ENCODE assay signal across 17 cellular contexts in genomic region chr10:79126351-79126750, GRCh38. TPM values are rescaled to one million over a fixed set of nuclear protein-coding genes. Genes with fewer than 3 reads are reported as not detected.
A peak's percentile ranks its signal among the peaks of the same experiment; 100 is the strongest.
DNase-seq lines count a peak whose midpoint lies in the region; ATAC-seq, FAIRE-seq and TF ChIP-seq lines count a peak whose summit lies in the region.
"Had no signal": no experiment of that assay in that cellular context is flagged by ENCODE, and none has a peak within 500 bp of the region (broad histone marks: within the 10 kb centered on the region; RNA-seq: fewer than 3 reads in every experiment).

No MANE protein-coding gene starts in this region.

- H2BK120ac ChIP-seq in IMR-90 (ENCODE audit: low read depth, low read length) (no peak overlapping the region), H1 (replicated peaks; ENCODE audit: low read depth, low read length) (no peak overlapping the region), trophoblast cell (ENCODE audit: insufficient read depth, low read length, poor library complexity) (no peak overlapping the region)

- dilution Hi-C loops in IMR-90 (cut with HindIII; ENCODE audit: low sequenced_read_pairs, unreplicated experiment): no loop called here

- no peaks in the 10 kb centered on the region for H3K27me3 ChIP-seq in IMR-90 (ENCODE audit: control insufficient read depth, insufficient read depth, low read length)
- H3K27me3 ChIP-seq in H1 (replicated peaks in 1 of 4; ENCODE audit: control insufficient read depth in 3 of 4, extremely low read depth in 1 of 4, insufficient read depth in 3 of 4, low read length in 3 of 4): no peaks in the 10 kb centered on the region
- H3K27me3 ChIP-seq in trophoblast cell (ENCODE audit: insufficient read depth, low read length): no peaks in the 10 kb centered on the region
- H3K27me3 ChIP-seq: ovary had no signal

- H3K4me3 ChIP-seq in IMR-90 (ENCODE audit: insufficient read depth, low read depth, low read length) (no peak overlapping the region), H1 (ENCODE audit: extremely low read depth in 1 of 4, insufficient read depth in 2 of 4, low read depth in 3 of 4, low read length in 4 of 4) (no peak overlapping the region), trophoblast cell (ENCODE audit: low read depth, low read length) (no peak overlapping the region)
- H3K4me3 ChIP-seq: ovary had no signal

- 80% methylated on average over 1 of the region's 3 CpGs; no CpG with 5 or more reads in 1 of the 2 experiments for WGBS in IMR-90 (ENCODE audit: extremely low coverage in 2 of 2, insufficient read length in 1 of 2), 2 experiments
- 83% methylated on average over 3 of the region's 3 CpGs; no CpG with 5 or more reads in 1 of the 2 experiments for WGBS in H1 (ENCODE audit: extremely low coverage in 1 of 2, insufficient coverage in 1 of 2, insufficient read length in 1 of 2, insufficient replicate concordance in 2 of 2, low coverage in 1 of 2, low lambda C conversion rate in 2 of 2, missing lambda C conversion rate in 1 of 2), 2 experiments
- no CpG with 5 or more reads among the region's 3 CpGs for WGBS in trophoblast cell (ENCODE audit: extremely low coverage, insufficient coverage, insufficient read length)

- no peak for TF ChIP-seq RAD21 in IMR-90 (IDR thresholded peaks at IDR 0.05; ENCODE audit: low read length)
- no peak for TF ChIP-seq RAD21 in H1 (IDR thresholded peaks at IDR 0.05 in 1 of 2, conservative IDR thresholded peaks at IDR 0.05 in 1 of 2; ENCODE audit: low read depth in 2 of 2, low read length in 2 of 2)

- H4K12ac ChIP-seq in trophoblast cell (ENCODE audit: low read depth, low read length): no peak overlapping the region

- H2AFZ ChIP-seq in IMR-90 (replicated peaks; ENCODE audit: low read length, poor library complexity) (no peak overlapping the region), H1 (ENCODE audit: low read length) (no peak overlapping the region), trophoblast cell (ENCODE audit: insufficient read depth, low read length, poor library complexity) (no peak overlapping the region)

- peak overlapping the region; percentile 12; the same call in 1 of the 2 replicates for H3K9ac ChIP-seq in IMR-90 (ENCODE audit: low read depth, low read length)
- H3K9ac ChIP-seq in H1 (replicated peaks in 1 of 4; ENCODE audit: extremely low read depth in 1 of 4, low read depth in 3 of 4, low read length in 3 of 4): no peak overlapping the region
- no peak overlapping the region for H3K9ac ChIP-seq in trophoblast cell (ENCODE audit: low read length)
- H3K9ac ChIP-seq: KMS-11 had no signal

- H3K56ac ChIP-seq in IMR-90 (ENCODE audit: extremely low read depth, insufficient read depth, low read length): no peak overlapping the region
- no peak overlapping the region for H3K56ac ChIP-seq in H1 (replicated peaks; ENCODE audit: insufficient read length, low read depth, low read length)

- H2BK20ac ChIP-seq in IMR-90 (ENCODE audit: low read depth, low read length) (no peak overlapping the region), H1 (ENCODE audit: low read length) (no peak overlapping the region)

- H3K9me1 ChIP-seq in IMR-90 (ENCODE audit: insufficient read depth, low read length): peaks cover 27% of the 10 kb centered on the region

- H3K14ac ChIP-seq in IMR-90 (replicated peaks; ENCODE audit: low read depth, low read length) (0 out of 2 replicates have a peak overlapping the region, but pooled peaks have one; percentile 36), H1 (ENCODE audit: insufficient read length) (no peak overlapping the region), trophoblast cell (ENCODE audit: low read length) (no peak overlapping the region)

- TF ChIP-seq CTCF in C4-2B (conservative IDR thresholded peaks at IDR 0.05): no peak
- no peak for TF ChIP-seq CTCF in IMR-90 (conservative IDR thresholded peaks at IDR 0.05; ENCODE audit: low read depth, low read length)
- no peak for TF ChIP-seq CTCF in H1 (IDR thresholded peaks at IDR 0.05; ENCODE audit: control extremely low read depth in 1 of 3, insufficient read depth in 1 of 3, low read depth in 1 of 3, low read length in 3 of 3)

- no peak for FAIRE-seq in H1 (lab: Jason Lieb, UNC)
- FAIRE-seq: GM18507, keratinocyte had no signal

- H3K27ac ChIP-seq in C4-2B (peak overlapping the region; percentile 56), IMR-90 (ENCODE audit: insufficient read depth, low read length) (peak overlapping the region; percentile 30), H1 (ENCODE audit: low read depth, low read length) (no peak overlapping the region), trophoblast cell (ENCODE audit: low read depth, low read length) (no peak overlapping the region)
- H3K27ac ChIP-seq: KMS-11 had no signal

- H3K4me2 ChIP-seq in IMR-90 (ENCODE audit: low read depth, low read length) (no peak overlapping the region), H1 (ENCODE audit: insufficient read depth in 1 of 2, low read depth in 2 of 2, low read length in 2 of 2) (no peak overlapping the region), trophoblast cell (ENCODE audit: low read length) (no peak overlapping the region)
- H3K4me2 ChIP-seq: KMS-11 had no signal

- no peak overlapping the region for H3K4me3 Mint-ChIP-seq in activated CD8-positive, alpha-beta memory T cell treated with anti-CD3 and anti-CD28 coated beads, Interleukin-2, amount 10 ng/mL, durations not matched to agents 7 days and 5 days
- H3K4me3 Mint-ChIP-seq: activated CD8-positive, alpha-beta T cell treated with anti-CD3 and anti-CD28 coated beads for 36 hours had no signal

- H4K8ac ChIP-seq in IMR-90 (ENCODE audit: low read depth in 2 of 2, low read length in 2 of 2): 0 out of 4 replicates have a peak overlapping the region, but pooled peaks of 1 of the 2 experiments have one; percentile 9
- 0 out of 2 replicates have a peak overlapping the region, but pooled peaks have one; percentile 1 for H4K8ac ChIP-seq in H1 (ENCODE audit: extremely low read depth, insufficient read depth, low read length)
- no peak overlapping the region for H4K8ac ChIP-seq in trophoblast cell (ENCODE audit: low read depth, low read length)

- H3K9me3 Mint-ChIP-seq in activated CD8-positive, alpha-beta memory T cell treated with anti-CD3 and anti-CD28 coated beads, Interleukin-2, amount 10 ng/mL, durations not matched to agents 7 days and 5 days (ENCODE audit: low read depth): no peaks in the 10 kb centered on the region
- H3K9me3 Mint-ChIP-seq: activated CD8-positive, alpha-beta T cell treated with anti-CD3 and anti-CD28 coated beads for 36 hours; activated T-helper 2 cell treated with anti-CD3 and anti-CD28 coated beads, Interferon-gamma antibody, Interleukin-2, Interleukin-4, amounts not matched to agents 10 μg/mL and 5 μg/mL and 100 μg/mL, durations not matched to agents 14 hours and 24 hours and 36 hours had no signal

- H3K79me2 ChIP-seq in H1 (ENCODE audit: control insufficient read depth in 1 of 2, insufficient read depth in 2 of 2, low read length in 2 of 2) (peaks cover 0 to 14% of the 10 kb centered on the region in 2 experiments; a peak in 1 of 4 replicates), trophoblast cell (ENCODE audit: control insufficient read depth, insufficient read depth, low read length, poor library complexity) (peaks cover 2% of the 10 kb centered on the region)

- H3K36me3 Mint-ChIP-seq in activated CD8-positive, alpha-beta memory T cell treated with anti-CD3 and anti-CD28 coated beads, Interleukin-2, amount 10 ng/mL, durations not matched to agents 7 days and 5 days: no peaks in the 10 kb centered on the region

- H2BK5ac ChIP-seq in IMR-90 (ENCODE audit: low read depth, low read length, poor library complexity, severe bottlenecking): no peak overlapping the region
- peak overlapping the region; percentile 69; the same call in 1 of the 2 replicates for H2BK5ac ChIP-seq in H1 (ENCODE audit: low read depth, low read length)
- no peak overlapping the region for H2BK5ac ChIP-seq in trophoblast cell (ENCODE audit: low read depth, low read length, poor library complexity)

- TF ChIP-seq EP300 in H1 (IDR thresholded peaks at IDR 0.05; ENCODE audit: borderline replicate concordance in 1 of 2, low read depth in 2 of 2, low read length in 2 of 2): no peak

- H3K4me1 ChIP-seq in IMR-90 (ENCODE audit: control insufficient read depth, insufficient read depth, low read length): peaks cover 39% of the 10 kb centered on the region
- H3K4me1 ChIP-seq in H1 (replicated peaks in 1 of 4; ENCODE audit: control insufficient read depth in 3 of 4, insufficient read depth in 4 of 4, low read length in 3 of 4): peaks cover 18 to 57% (median 35%) of the 10 kb centered on the region in 4 experiments
- peaks cover 18 to 30% of the 10 kb centered on the region in 2 experiments for H3K4me1 ChIP-seq in trophoblast cell (ENCODE audit: control insufficient read depth in 1 of 2, insufficient read depth in 2 of 2, low read length in 2 of 2)

- H3K23me2 ChIP-seq in H1 (ENCODE audit: low read depth, low read length): no peaks in the 10 kb centered on the region

- no peak overlapping the region for H2BK15ac ChIP-seq in IMR-90 (ENCODE audit: low read depth, low read length)
- no peak overlapping the region for H2BK15ac ChIP-seq in H1 (ENCODE audit: low read length)

- H3K4me1 Mint-ChIP-seq in activated CD8-positive, alpha-beta memory T cell treated with anti-CD3 and anti-CD28 coated beads, Interleukin-2, amount 10 ng/mL, durations not matched to agents 7 days and 5 days: no peaks in the 10 kb centered on the region

- no peaks in the 10 kb centered on the region for H3K9me3 ChIP-seq in IMR-90 (ENCODE audit: control insufficient read depth, insufficient read depth, low read length)
- H3K9me3 ChIP-seq in H1 (ENCODE audit: insufficient read depth in 2 of 2, low read depth in 1 of 2, low read length in 1 of 2): no peaks in the 10 kb centered on the region
- H3K9me3 ChIP-seq in trophoblast cell (ENCODE audit: insufficient read depth, low read depth, low read length): no peaks in the 10 kb centered on the region
- H3K9me3 ChIP-seq: ovary had no signal

- H3K23ac ChIP-seq in IMR-90 (ENCODE audit: low read depth, low read length) (no peak overlapping the region), H1 (ENCODE audit: insufficient read length) (no peak overlapping the region), trophoblast cell (ENCODE audit: low read length) (no peak overlapping the region)

- CTCF ChIA-PET in IMR-90 (lab: Yijun Ruan, JAX) (interaction anchor here (1.2 kb wide), 1 partner anchor 12 kb away, joined by 3 read pairs; no protein-coding TSS in a partner anchor), H1 (lab: Charles Lee; ENCODE audit: partially characterized antibody) (interaction anchor here (0.8 to 8.0 kb wide), 11 partner anchors 13 to 274 kb away, joined by 3 to 56 read pairs (median 4); no protein-coding TSS in a partner anchor)
- CTCF ChIA-PET in activated CD8-positive, alpha-beta memory T cell treated with anti-CD3 and anti-CD28 coated beads, Interleukin-2, amount 10 ng/mL, durations not matched to agents 7 days and 5 days (lab: Charles Lee): no interaction called here

- no TSS peak for BruUV-seq in IMR-90 (replicated peaks; lab: Mats Ljungman, UMichigan)

- intact Hi-C loops in IMR-90 (cut with micrococcal nuclease): loop anchor here (5.0 kb wide), 1 partner anchor 44 kb away; no protein-coding TSS in a partner anchor
- intact Hi-C loops in sciatic nerve (cut with DNase I): no loop called here

- peak overlapping the region; percentile 21 for H2AK5ac ChIP-seq in IMR-90 (ENCODE audit: low read depth, low read length)
- no peak overlapping the region for H2AK5ac ChIP-seq in H1 (ENCODE audit: low read depth, low read length)
- no peak overlapping the region for H2AK5ac ChIP-seq in trophoblast cell (ENCODE audit: low read length)

- DNase-seq in IMR-90 (no peak), H1 (ENCODE audit: low read depth in 1 of 2, low spot score in 2 of 2) (no peak), trophoblast cell (no peak), sciatic nerve (ENCODE audit: low spot score) (no peak), dermis blood vessel endothelial cell (no peak)
- no peak for DNase-seq in activated CD8-positive, alpha-beta memory T cell treated with anti-CD3 and anti-CD28 coated beads, Interleukin-2, amount 10 ng/mL, durations not matched to agents 7 days and 5 days
- DNase-seq: activated CD8-positive, alpha-beta T cell treated with anti-CD3 and anti-CD28 coated beads for 36 hours; cortex of kidney; NK-92 treated with Interleukin-12 subunit alpha and Interleukin-12 subunit beta, amount 100 ng/mL, for 24 hours; stimulated activated CD4-positive, alpha-beta T cell treated with anti-CD3 and anti-CD28 coated beads, Interleukin-12 subunit alpha, Interleukin-12 subunit beta, amount 100 ng/mL, for 4 hours had no signal

- no peak overlapping the region for H3K4ac ChIP-seq in IMR-90 (ENCODE audit: low read depth, low read length)
- H3K4ac ChIP-seq in H1 (replicated peaks; ENCODE audit: insufficient read length, low read depth, low read length): no peak overlapping the region
- peak overlapping the region; percentile 13 for H3K4ac ChIP-seq in trophoblast cell (ENCODE audit: low read depth, low read length)

- H4K20me1 ChIP-seq in IMR-90 (ENCODE audit: insufficient read depth, low read length) (peaks cover 83% of the 10 kb centered on the region), H1 (replicated peaks in 1 of 2; ENCODE audit: control insufficient read depth in 1 of 2, insufficient read depth in 2 of 2, low read length in 2 of 2) (peaks cover 0 to 10% of the 10 kb centered on the region in 2 experiments)

- H3K18ac ChIP-seq in IMR-90 (ENCODE audit: low read depth, low read length) (no peak overlapping the region), H1 (ENCODE audit: extremely low read depth, low read length) (peak overlapping the region; percentile 27; the same call in 1 of the 2 replicates), trophoblast cell (ENCODE audit: low read length) (no peak overlapping the region)

- H4K91ac ChIP-seq in IMR-90 (ENCODE audit: insufficient read depth, low read depth, low read length) (no peak overlapping the region), H1 (replicated peaks; ENCODE audit: insufficient read length, low read length) (no peak overlapping the region), trophoblast cell (ENCODE audit: low read depth, low read length) (no peak overlapping the region)

- TF ChIP-seq POLR2A in IMR-90 (IDR thresholded peaks at IDR 0.05; ENCODE audit: low read depth, low read length) (no peak), H1 (IDR thresholded peaks at IDR 0.05; ENCODE audit: control extremely low read depth in 1 of 2, low read depth in 2 of 2, low read length in 2 of 2) (no peak)

- H3K79me1 ChIP-seq in IMR-90 (ENCODE audit: low read depth in 1 of 2, low read length in 2 of 2): peaks cover 51 to 99% of the 10 kb centered on the region in 2 experiments
- peaks cover 6% of the 10 kb centered on the region; the same call in 1 of the 2 replicates for H3K79me1 ChIP-seq in H1 (ENCODE audit: low read depth, low read length)
- H3K79me1 ChIP-seq in trophoblast cell (ENCODE audit: low read length): no peaks in the 10 kb centered on the region

- POLR2A ChIA-PET in IMR-90 (lab: Charles Lee; ENCODE audit: unreplicated experiment): no interaction called here
- POLR2A ChIA-PET in H1 (lab: Charles Lee; ENCODE audit: partially characterized antibody): interaction anchor here (1.2 kb wide), 1 partner anchor 31 kb away, joined by 3 read pairs; no protein-coding TSS in a partner anchor

- H3K27ac Mint-ChIP-seq in activated CD8-positive, alpha-beta memory T cell treated with anti-CD3 and anti-CD28 coated beads, Interleukin-2, amount 10 ng/mL, durations not matched to agents 7 days and 5 days: no peak overlapping the region
- H3K27ac Mint-ChIP-seq: activated CD8-positive, alpha-beta T cell treated with anti-CD3 and anti-CD28 coated beads for 36 hours; activated T-helper 2 cell treated with anti-CD3 and anti-CD28 coated beads, Interferon-gamma antibody, Interleukin-2, Interleukin-4, amounts not matched to agents 10 μg/mL and 5 μg/mL and 100 μg/mL, durations not matched to agents 14 hours and 24 hours and 36 hours had no signal

- H2BK12ac ChIP-seq in H1 (ENCODE audit: low read depth, low read length) (peak overlapping the region; percentile 29; the same call in 1 of the 2 replicates), trophoblast cell (ENCODE audit: low read length) (no peak overlapping the region)

- in situ Hi-C loops in IMR-90 (cut with MboI; ENCODE audit: low sequenced_read_pairs): no loop called here

- ATAC-seq in IMR-90 (ENCODE audit: low read depth) (no peak), sciatic nerve (no peak), HG02885 (IDR thresholded peaks at IDR 0.05; ENCODE audit: poor library complexity, unreplicated experiment) (no peak)
- no peak for ATAC-seq in activated CD8-positive, alpha-beta memory T cell treated with anti-CD3 and anti-CD28 coated beads, Interleukin-2, amount 10 ng/mL, durations not matched to agents 7 days and 5 days
- ATAC-seq: activated CD8-positive, alpha-beta T cell treated with anti-CD3 and anti-CD28 coated beads for 36 hours had no signal

- peaks cover 65% of the 10 kb centered on the region for H3K36me3 ChIP-seq in IMR-90 (ENCODE audit: control insufficient read depth, insufficient read depth, low read length)
- peaks cover 0 to 6% (median 0%) of the 10 kb centered on the region in 4 experiments; a peak in 3 of 8 replicates for H3K36me3 ChIP-seq in H1 (ENCODE audit: control insufficient read depth in 2 of 4, insufficient read depth in 4 of 4, low read length in 3 of 4)
- peaks cover 68 to 70% of the 10 kb centered on the region in 2 experiments for H3K36me3 ChIP-seq in trophoblast cell (ENCODE audit: control insufficient read depth in 1 of 2, insufficient read depth in 2 of 2, low read length in 2 of 2)
- H3K36me3 ChIP-seq: ovary had no signal

- no peaks in the 10 kb centered on the region for H3K27me3 Mint-ChIP-seq in activated CD8-positive, alpha-beta memory T cell treated with anti-CD3 and anti-CD28 coated beads, Interleukin-2, amount 10 ng/mL, durations not matched to agents 7 days and 5 days
- H3K27me3 Mint-ChIP-seq: activated CD8-positive, alpha-beta T cell treated with anti-CD3 and anti-CD28 coated beads for 36 hours had no signal

- H2AK9ac ChIP-seq in IMR-90 (replicated peaks; ENCODE audit: low read depth, low read length, poor library complexity): no peak overlapping the region

- H4K5ac ChIP-seq in IMR-90 (ENCODE audit: low read depth, low read length) (peak overlapping the region; percentile 33; the same call in 1 of the 2 replicates), H1 (ENCODE audit: insufficient read length, low read depth, low read length) (no peak overlapping the region)

RNA-seq across cellular contexts. Expression of gene ZMIZ1, which starts 57.6 kb away (rescaled TPM):
- 6.6 and 6.7 TPM in 2 replicates for total RNA-seq in IMR-90 (2012; rRNA removed)
- 43.2 and 48.7 TPM in 2 replicates for polyA plus RNA-seq in IMR-90 (2012; rRNA removed)
- 39.5 and 51.2 TPM in 2 replicates for polyA plus RNA-seq in IMR-90 (2012; cell fraction: cytosol; rRNA removed)
- 57.0 and 113 TPM in 2 replicates for polyA plus RNA-seq in IMR-90 (2012; cell fraction: nucleus; rRNA removed; ENCODE audit: low replicate concordance)
- total RNA-seq in H1 (2021; fragmentation: NEBNext Ultra II Directional; extraction: Animal tissue kit (Norgen Biotek cat#: 25700)): 28.0 and 29.7 TPM in 2 replicates
- 8.1 and 17.1 TPM in 2 replicates for polyA plus RNA-seq in H1 (2011; rRNA removed)
- 7.4 TPM for polyA plus RNA-seq in H1 (2011; cell fraction: cytosol; rRNA removed)
- 33.0 TPM for polyA plus RNA-seq in H1 (2011; cell fraction: nucleus; rRNA removed)
- polyA plus RNA-seq in H1 (2012, experiment 1 of 2): 17.4 to 25.1 TPM (median 23.6 TPM) in 4 replicates
- polyA plus RNA-seq in H1 (2012, experiment 2 of 2): 13.4 TPM
- polyA plus RNA-seq in H1 (2013, experiment 1 of 2): 11.4 TPM
- 10.1 TPM for polyA plus RNA-seq in H1 (2013, experiment 2 of 2)
- 9.1 and 16.3 TPM in 2 replicates for polyA minus RNA-seq in H1 (2011; rRNA and poly(A)+ RNA removed)
- 19.2 TPM for polyA minus RNA-seq in H1 (2011; cell fraction: cytosol; rRNA and poly(A)+ RNA removed)
- polyA minus RNA-seq in H1 (2011; cell fraction: nucleus; rRNA and poly(A)+ RNA removed): 24.4 TPM
- polyA plus RNA-seq in trophoblast cell (2013): 52.4 and 54.3 TPM in 2 replicates
- 10 to 100 TPM; 52.7 to 71.5 TPM for total RNA-seq in activated CD8-positive, alpha-beta memory T cell treated with anti-CD3 and anti-CD28 coated beads, Interleukin-2, amount 10 ng/mL, durations not matched to agents 7 days and 5 days
- 96.7 TPM for total RNA-seq in sciatic nerve
- total RNA-seq in dermis blood vessel endothelial cell: 18.2 and 32.1 TPM in 2 replicates

Comparison
In these comparisons a context has a peak if more than half of its experiments do, and no peak if none do; other contexts are left out.
1. H3K27ac ChIP-seq: peak in C4-2B (single experiment) and IMR-90 (single experiment); none in H1 (single experiment) and trophoblast cell (single experiment).